18 cellular contexts compared by ENCODE assay signal in the genomic region with DNA sequence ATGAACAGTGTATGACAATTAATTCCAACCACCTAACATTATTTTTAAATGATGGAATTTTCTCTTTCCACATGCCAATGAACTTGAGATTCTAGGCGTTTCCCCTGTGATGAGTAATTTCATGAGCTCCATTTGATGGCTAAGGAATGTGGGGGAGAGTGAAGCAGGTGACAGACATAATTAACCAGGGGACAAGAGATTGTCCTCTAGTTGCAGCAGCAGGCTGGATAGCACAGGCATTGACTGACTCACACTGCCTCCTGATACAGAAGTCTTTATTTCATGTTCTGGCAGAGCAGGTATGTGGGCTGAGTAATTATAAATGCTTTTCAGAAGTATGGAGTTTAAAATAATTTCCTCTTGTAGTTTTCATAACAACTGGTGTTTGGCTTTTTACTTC.
A peak's percentile ranks its signal among the peaks of the same experiment; 100 is the strongest.
DNase-seq lines count a peak whose midpoint lies in the region; ATAC-seq and TF ChIP-seq lines count a peak whose summit lies in the region.
"Had no signal": no experiment of that assay in that cellular context is flagged by ENCODE, and none has a peak within 500 bp of the region (broad histone marks: within the 10 kb centered on the region; RNA-seq: fewer than 3 reads in every experiment).

No MANE protein-coding gene starts in this region.

- no peak for ATAC-seq in GM18511 (IDR thresholded peaks at IDR 0.05; ENCODE audit: unreplicated experiment)
- ATAC-seq: left lobe of liver, Right ventricle myocardium inferior had no signal

- H3K4me3 ChIP-seq in kidney epithelial cell (ENCODE audit: low read depth, low read length) (no peak overlapping the region), retinal pigment epithelial cell (ENCODE audit: low read length) (no peak overlapping the region)
- H3K4me3 ChIP-seq: vagina had no signal

- no peak for TF ChIP-seq CTCF in VCaP (conservative IDR thresholded peaks at IDR 0.05)
- TF ChIP-seq CTCF in kidney epithelial cell (IDR thresholded peaks at IDR 0.05; ENCODE audit: insufficient read depth, low read length, poor library complexity, severe bottlenecking), result no peak
- no peak for TF ChIP-seq CTCF in retinal pigment epithelial cell (conservative IDR thresholded peaks at IDR 0.05; ENCODE audit: low read depth, low read length)

- H3K27ac ChIP-seq in VCaP, result peak overlapping the region; percentile 37
- H3K27ac ChIP-seq: vagina had no signal

- DNase-seq in LHCN-M2 (ENCODE audit: low read depth), result peak; percentile 32
- peak; percentile 37 for DNase-seq in kidney epithelial cell (ENCODE audit: low read depth)
- peak; percentile 35 for DNase-seq in retinal pigment epithelial cell (ENCODE audit: low read depth)
- DNase-seq in SKM-1 (lab: John Stamatoyannopoulos, UW; ENCODE audit: unreplicated experiment), result no peak
- DNase-seq in NCI-H2196 (lab: John Stamatoyannopoulos, UW; ENCODE audit: unreplicated experiment), result no peak
- DNase-seq: activated gamma-delta T cell; CD4-positive, alpha-beta memory T cell; central memory CD4-positive, alpha-beta T cell; GOT3; naive B cell; NCI-H187 treated with DMSO at 0.1 percent for 48 hours; NCI-H82; stimulated activated naive CD4-positive, alpha-beta T cell treated with Interleukin-2 at 50 U/mL for 16 hours had no signal

- H3K27me3 ChIP-seq in kidney epithelial cell (ENCODE audit: control insufficient read depth, insufficient read depth, low read length), result no peaks in the 10 kb centered on the region
- H3K27me3 ChIP-seq: vagina had no signal

- H3K36me3 ChIP-seq in kidney epithelial cell (ENCODE audit: control insufficient read depth, insufficient read depth, low read length), result no peaks in the 10 kb centered on the region
- H3K36me3 ChIP-seq: vagina had no signal

Comparison
In these comparisons a context has a peak if more than half of its experiments do, and no peak if none do; other contexts are left out.
1. DNase-seq: peak in LHCN-M2 (single experiment), kidney epithelial cell (single experiment) and retinal pigment epithelial cell (single experiment); none in SKM-1 (single experiment) and NCI-H2196 (single experiment).